ENCODE assay signal across 21 cellular contexts in genomic region chr9:18874069-18874468, GRCh38.
"Had no signal": no experiment of that assay in that cellular context is flagged by ENCODE, and none has a peak within 500 bp of the region (broad histone marks: within the 10 kb centered on the region; RNA-seq: fewer than 3 reads in every experiment).

No MANE protein-coding gene starts in this region.

- H3K4me3 Mint-ChIP-seq: activated CD4-positive, alpha-beta memory T cell treated with anti-CD3 and anti-CD28 coated beads for 36 hours; activated naive CD4-positive, alpha-beta T cell treated with anti-CD3 and anti-CD28 coated beads for 36 hours; activated naive CD8-positive, alpha-beta T cell treated with anti-CD3 and anti-CD28 coated beads, Interleukin-2, amount 10 ng/mL, durations not matched to agents 7 days and 5 days; mesothelial cell of epicardium; naive thymus-derived CD8-positive, alpha-beta T cell; neural progenitor cell had no signal

- H3K4me2 ChIP-seq: neural progenitor cell had no signal

- DNase-seq: activated CD4-positive, alpha-beta memory T cell treated with anti-CD3 and anti-CD28 coated beads for 36 hours; activated CD4-positive, alpha-beta T cell treated with anti-CD3 and anti-CD28 coated beads for 48 hours; activated naive CD4-positive, alpha-beta T cell treated with anti-CD3 and anti-CD28 coated beads for 36 hours; activated naive CD8-positive, alpha-beta T cell treated with anti-CD3 and anti-CD28 coated beads, Interleukin-2, amount 10 ng/mL, durations not matched to agents 7 days and 5 days; activated T-cell treated with anti-CD3 and anti-CD28 coated beads, Interleukin-2, amount 50 U/mL, for 48 hours; amniotic stem cell; colonic mucosa; glutamatergic neuron; hippocampal formation; kidney glomerular epithelial cell; left lung; naive thymus-derived CD8-positive, alpha-beta T cell; spleen; stimulated activated CD4-positive, alpha-beta T cell treated with anti-CD3 and anti-CD28 coated beads, Interleukin-4, amount 100 ng/mL, for 1 hour; stimulated activated naive CD8-positive, alpha-beta T cell treated with anti-CD3 and anti-CD28 coated beads, Interleukin-15, Interleukin-2, amounts not matched to agents 100 U/mL and 50 U/mL, for 24 hours; T1000; thyroid gland had no signal

- H3K36me3 ChIP-seq: breast epithelium, colonic mucosa, esophagus muscularis mucosa, left lung, neural progenitor cell, spleen, thyroid gland had no signal

- H2AFZ ChIP-seq: neural progenitor cell had no signal

- H3K36me3 Mint-ChIP-seq: activated CD4-positive, alpha-beta memory T cell treated with anti-CD3 and anti-CD28 coated beads for 36 hours; neural progenitor cell had no signal

- H3K4me3 ChIP-seq: breast epithelium, colonic mucosa, esophagus muscularis mucosa, left lung, neural progenitor cell, spleen, thyroid gland had no signal

- H3K9me3 ChIP-seq: colonic mucosa, thyroid gland had no signal

- H3K27me3 ChIP-seq: breast epithelium, colonic mucosa, esophagus muscularis mucosa, left lung, neural progenitor cell, thyroid gland had no signal

- H3K27ac ChIP-seq: breast epithelium, colonic mucosa, esophagus muscularis mucosa, left lung, neural progenitor cell, spleen, thyroid gland had no signal

- H3K4me1 Mint-ChIP-seq: mesothelial cell of epicardium; naive thymus-derived CD8-positive, alpha-beta T cell; neural progenitor cell had no signal

- H3K9ac ChIP-seq: neural progenitor cell had no signal

- H3K4me1 ChIP-seq: breast epithelium, colonic mucosa, esophagus muscularis mucosa, left lung, neural progenitor cell, spleen, thyroid gland had no signal

- H3K27ac Mint-ChIP-seq: activated CD4-positive, alpha-beta memory T cell treated with anti-CD3 and anti-CD28 coated beads for 36 hours; activated naive CD4-positive, alpha-beta T cell treated with anti-CD3 and anti-CD28 coated beads for 36 hours; activated naive CD8-positive, alpha-beta T cell treated with anti-CD3 and anti-CD28 coated beads, Interleukin-2, amount 10 ng/mL, durations not matched to agents 7 days and 5 days; mesothelial cell of epicardium; naive thymus-derived CD8-positive, alpha-beta T cell; neural progenitor cell had no signal

- ATAC-seq: left lung; naive thymus-derived CD8-positive, alpha-beta T cell; stimulated activated naive CD8-positive, alpha-beta T cell treated with anti-CD3 and anti-CD28 coated beads, Interleukin-15, Interleukin-2, amounts not matched to agents 100 U/mL and 50 U/mL, for 24 hours had no signal
